Comparison of ENCODE assay signal across 25 cellular contexts in the genomic region with DNA sequence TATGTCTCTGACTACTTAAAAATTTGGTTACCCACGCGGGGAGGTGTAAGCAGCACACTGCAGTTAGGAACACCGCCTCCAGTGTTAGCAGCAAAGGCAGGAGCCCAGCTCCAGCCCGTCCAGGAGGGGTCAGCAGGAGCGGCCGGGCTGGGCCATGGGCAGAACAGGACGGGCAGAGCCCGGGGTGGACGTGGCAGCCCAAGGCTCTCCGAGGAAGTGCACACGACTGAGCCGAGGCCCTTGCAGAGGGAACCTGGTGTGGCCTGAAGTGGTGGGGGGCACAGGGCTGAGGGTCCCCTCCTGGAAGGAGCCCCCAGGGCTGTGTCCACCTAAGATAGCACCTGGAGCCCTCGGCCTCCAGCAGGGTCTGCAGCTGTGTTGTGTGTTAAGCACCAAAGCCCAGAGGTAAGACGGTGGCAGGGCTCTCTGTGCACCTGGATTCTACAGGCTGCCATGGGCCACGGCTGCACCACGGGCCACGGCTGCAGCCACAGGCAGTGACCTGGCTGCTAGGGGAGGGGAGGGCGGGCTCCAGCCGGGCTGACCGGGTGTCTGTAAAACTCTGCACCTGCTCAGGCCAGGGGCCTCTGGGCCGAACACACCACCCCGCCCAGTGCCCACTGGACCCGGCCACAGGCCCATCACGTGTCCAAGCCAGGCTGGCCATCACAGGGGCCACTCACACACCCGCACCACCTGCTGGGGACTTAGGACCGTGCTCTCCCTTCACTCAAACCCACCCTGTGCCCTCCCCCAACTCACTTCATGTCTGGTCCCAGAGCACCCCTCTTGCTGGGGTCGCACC. TPM values are rescaled to one million over a fixed set of nuclear protein-coding genes. Genes with fewer than 3 reads are reported as not detected.
A peak's percentile ranks its signal among the peaks of the same experiment; 100 is the strongest.
DNase-seq lines count a peak whose midpoint lies in the region; ATAC-seq, FAIRE-seq and TF ChIP-seq lines count a peak whose summit lies in the region.
"Had no signal": no experiment of that assay in that cellular context is flagged by ENCODE, and none has a peak within 500 bp of the region (broad histone marks: within the 10 kb centered on the region; RNA-seq: fewer than 3 reads in every experiment).

No MANE protein-coding gene starts in this region.

- intact Hi-C loops in kidney (cut with DNase I), result no loop called here
- intact Hi-C loops in upper lobe of right lung (cut with DNase I), result no loop called here
- intact Hi-C loops in activated CD8-positive, alpha-beta T cell treated with anti-CD3 and anti-CD28 coated beads for 36 hours (cut with micrococcal nuclease), result no loop called here

- peaks cover 20% of the 10 kb centered on the region for H3K4me1 Mint-ChIP-seq in activated naive CD4-positive, alpha-beta T cell treated with anti-CD3 and anti-CD28 coated beads, Interleukin-2, amount 10 ng/mL, durations not matched to agents 7 days and 5 days
- peaks cover 15% of the 10 kb centered on the region for H3K4me1 Mint-ChIP-seq in activated CD8-positive, alpha-beta T cell treated with anti-CD3 and anti-CD28 coated beads for 36 hours (ENCODE audit: low read depth)
- H3K4me1 Mint-ChIP-seq in CD8-positive, alpha-beta memory T cell, result peaks cover 9 to 26% (median 16%) of the 10 kb centered on the region in 3 donors

- no peak for DNase-seq in activated naive CD4-positive, alpha-beta T cell treated with anti-CD3 and anti-CD28 coated beads, Interleukin-2, amount 10 ng/mL, durations not matched to agents 7 days and 5 days
- no peak for DNase-seq in activated naive CD4-positive, alpha-beta T cell treated with Interleukin-2 at 50 U/mL for 16 hours
- DNase-seq in kidney (peak; percentile 70), upper lobe of right lung (peak; percentile 54)
- no peak for DNase-seq in activated CD8-positive, alpha-beta T cell treated with anti-CD3 and anti-CD28 coated beads for 36 hours
- no peak for DNase-seq in CD8-positive, alpha-beta memory T cell
- DNase-seq: activated naive CD4-positive, alpha-beta T cell treated with anti-CD3 and anti-CD28 coated beads for 36 hours; activated T-cell treated with anti-CD3 and anti-CD28 coated beads, Interleukin-2, amount 50 U/mL, for 4 hours; BE2C; gastrocnemius medialis; GOT3; NCI-H187 treated with DMSO at 0.1 percent for 48 hours; retina; stimulated activated CD4-positive, alpha-beta T cell treated with anti-CD3 and anti-CD28 coated beads, Interleukin-2, amount 100 ng/mL, for 48 hours; stimulated activated naive CD4-positive, alpha-beta T cell treated with Interleukin-2 at 50 U/mL for 16 hours; thyroid gland had no signal

- no peak overlapping the region for H3K9ac ChIP-seq in kidney (ENCODE audit: low read length in 2 of 2)

- ATAC-seq in SK-N-SH treated with all-trans-retinoic acid at 6 μM for 48 hours, result peak; percentile 31
- no peak for ATAC-seq in upper lobe of right lung
- no peak for ATAC-seq in activated CD8-positive, alpha-beta T cell treated with anti-CD3 and anti-CD28 coated beads for 36 hours
- no peak for ATAC-seq in HG02678 (IDR thresholded peaks at IDR 0.05; ENCODE audit: unreplicated experiment)
- ATAC-seq: activated T-cell treated with anti-CD3 and anti-CD28 coated beads, Interleukin-2, amount 50 U/mL, for 4 hours; gastrocnemius medialis; Right ventricle myocardium inferior had no signal

- H3K36me3 ChIP-seq in kidney (ENCODE audit: control insufficient read depth in 1 of 2, insufficient read depth in 2 of 2, low read length in 2 of 2) (peaks cover 2 to 13% of the 10 kb centered on the region in 2 donors), upper lobe of right lung (peaks cover 26% of the 10 kb centered on the region)
- H3K36me3 ChIP-seq in CD8-positive, alpha-beta memory T cell (ENCODE audit: insufficient read depth, low read length), result peaks cover 11% of the 10 kb centered on the region

- H3K4me3 ChIP-seq in kidney (ENCODE audit: low read length in 2 of 2) (no peak overlapping the region), upper lobe of right lung (no peak overlapping the region)
- no peak overlapping the region for H3K4me3 ChIP-seq in CD8-positive, alpha-beta memory T cell (ENCODE audit: low read length)
- H3K4me3 ChIP-seq: ascending aorta, esophagus muscularis mucosa, gastrocnemius medialis, lung, thyroid gland had no signal

- H3K27me3 ChIP-seq in upper lobe of right lung, result no peaks in the 10 kb centered on the region
- no peaks in the 10 kb centered on the region for H3K27me3 ChIP-seq in CD8-positive, alpha-beta memory T cell (ENCODE audit: insufficient read depth, low read length, poor library complexity, severe bottlenecking)
- H3K27me3 ChIP-seq: ascending aorta, BE2C, esophagus muscularis mucosa, gastrocnemius medialis, thyroid gland had no signal

- no peak overlapping the region for H3K4me3 Mint-ChIP-seq in activated naive CD4-positive, alpha-beta T cell treated with anti-CD3 and anti-CD28 coated beads, Interleukin-2, amount 10 ng/mL, durations not matched to agents 7 days and 5 days
- H3K4me3 Mint-ChIP-seq in activated CD8-positive, alpha-beta T cell treated with anti-CD3 and anti-CD28 coated beads for 36 hours, result no peak overlapping the region
- no peak overlapping the region for H3K4me3 Mint-ChIP-seq in CD8-positive, alpha-beta memory T cell
- H3K4me3 Mint-ChIP-seq: activated naive CD4-positive, alpha-beta T cell treated with anti-CD3 and anti-CD28 coated beads for 36 hours; activated T-cell treated with anti-CD3 and anti-CD28 coated beads, Interleukin-2, amount 50 U/mL, for 4 hours had no signal

- H3K27ac Mint-ChIP-seq in activated naive CD4-positive, alpha-beta T cell treated with anti-CD3 and anti-CD28 coated beads, Interleukin-2, amount 10 ng/mL, durations not matched to agents 7 days and 5 days, result peak overlapping the region; percentile 28
- H3K27ac Mint-ChIP-seq in activated CD8-positive, alpha-beta T cell treated with anti-CD3 and anti-CD28 coated beads for 36 hours, result no peak overlapping the region
- H3K27ac Mint-ChIP-seq in CD8-positive, alpha-beta memory T cell, result no peak overlapping the region
- H3K27ac Mint-ChIP-seq: activated naive CD4-positive, alpha-beta T cell treated with anti-CD3 and anti-CD28 coated beads for 36 hours had no signal

- no peak for FAIRE-seq in kidney (lab: Jason Lieb, UNC)

- no peak overlapping the region for H3K27ac ChIP-seq in kidney (ENCODE audit: low read depth in 2 of 2, low read length in 2 of 2)
- no peak overlapping the region for H3K27ac ChIP-seq in upper lobe of right lung
- no peak overlapping the region for H3K27ac ChIP-seq in CD8-positive, alpha-beta memory T cell (ENCODE audit: low read depth, low read length)
- H3K27ac ChIP-seq: 22Rv1, ascending aorta, esophagus muscularis mucosa, gastrocnemius medialis, thyroid gland had no signal

- POLR2A ChIA-PET in activated CD8-positive, alpha-beta T cell treated with anti-CD3 and anti-CD28 coated beads for 36 hours (lab: Charles Lee), result interaction anchor here (1.0 kb wide), 1 partner anchor 36 kb away, joined by 3 read pairs; no protein-coding TSS in a partner anchor
- POLR2A ChIA-PET in CD8-positive, alpha-beta memory T cell (lab: Charles Lee), result interaction anchor here (1.0 to 1.8 kb wide), 2 partner anchors 10 to 193 kb away, joined by 3 to 6 read pairs; a partner anchor contains a TSS

- peaks cover 5 to 10% of the 10 kb centered on the region in 2 donors for H3K4me1 ChIP-seq in kidney (ENCODE audit: control insufficient read depth in 1 of 2, insufficient read depth in 1 of 2, low read depth in 1 of 2, low read length in 2 of 2)
- H3K4me1 ChIP-seq in upper lobe of right lung, result peaks cover 7% of the 10 kb centered on the region
- peaks cover 23% of the 10 kb centered on the region for H3K4me1 ChIP-seq in CD8-positive, alpha-beta memory T cell (ENCODE audit: insufficient read depth, low read length)

- no peaks in the 10 kb centered on the region for H3K9me3 ChIP-seq in kidney (ENCODE audit: control insufficient read depth in 1 of 2, low read length in 2 of 2)
- no peaks in the 10 kb centered on the region for H3K9me3 ChIP-seq in upper lobe of right lung
- H3K9me3 ChIP-seq in CD8-positive, alpha-beta memory T cell (ENCODE audit: low read length), result no peaks in the 10 kb centered on the region
- H3K9me3 ChIP-seq: ascending aorta, BE2C, Caco-2, esophagus muscularis mucosa, gastrocnemius medialis, thyroid gland had no signal

- H3K9me3 Mint-ChIP-seq in activated naive CD4-positive, alpha-beta T cell treated with anti-CD3 and anti-CD28 coated beads, Interleukin-2, amount 10 ng/mL, durations not matched to agents 7 days and 5 days, result no peaks in the 10 kb centered on the region
- H3K9me3 Mint-ChIP-seq in activated CD8-positive, alpha-beta T cell treated with anti-CD3 and anti-CD28 coated beads for 36 hours, result no peaks in the 10 kb centered on the region
- no peaks in the 10 kb centered on the region for H3K9me3 Mint-ChIP-seq in CD8-positive, alpha-beta memory T cell
- H3K9me3 Mint-ChIP-seq: activated naive CD4-positive, alpha-beta T cell treated with anti-CD3 and anti-CD28 coated beads for 36 hours; activated T-cell treated with anti-CD3 and anti-CD28 coated beads, Interleukin-2, amount 50 U/mL, for 4 hours had no signal

- CTCF ChIA-PET in activated naive CD4-positive, alpha-beta T cell treated with anti-CD3 and anti-CD28 coated beads, Interleukin-2, amount 10 ng/mL, durations not matched to agents 7 days and 5 days (lab: Charles Lee), result no interaction called here
- CTCF ChIA-PET in activated CD8-positive, alpha-beta T cell treated with anti-CD3 and anti-CD28 coated beads for 36 hours (lab: Charles Lee), result interaction anchor here (1.7 kb wide), 1 partner anchor 39 kb away, joined by 4 read pairs; a partner anchor contains a TSS
- CTCF ChIA-PET in CD8-positive, alpha-beta memory T cell (lab: Charles Lee), result interaction anchor here (0.7 kb wide), 1 partner anchor 208 kb away, joined by 4 read pairs; no protein-coding TSS in a partner anchor

- no peaks in the 10 kb centered on the region for H3K27me3 Mint-ChIP-seq in activated naive CD4-positive, alpha-beta T cell treated with anti-CD3 and anti-CD28 coated beads, Interleukin-2, amount 10 ng/mL, durations not matched to agents 7 days and 5 days
- H3K27me3 Mint-ChIP-seq in activated CD8-positive, alpha-beta T cell treated with anti-CD3 and anti-CD28 coated beads for 36 hours, result no peaks in the 10 kb centered on the region
- H3K27me3 Mint-ChIP-seq in CD8-positive, alpha-beta memory T cell, result no peaks in the 10 kb centered on the region

- no peak for TF ChIP-seq CTCF in kidney (IDR thresholded peaks at IDR 0.05; ENCODE audit: borderline replicate concordance, extremely low read depth, insufficient read depth)
- no peak for TF ChIP-seq CTCF in upper lobe of right lung (IDR thresholded peaks at IDR 0.05)
- no peak for TF ChIP-seq CTCF in activated CD8-positive, alpha-beta T cell treated with anti-CD3 and anti-CD28 coated beads for 36 hours (IDR thresholded peaks at IDR 0.05)

- peaks cover 5% of the 10 kb centered on the region for H3K36me3 Mint-ChIP-seq in activated naive CD4-positive, alpha-beta T cell treated with anti-CD3 and anti-CD28 coated beads, Interleukin-2, amount 10 ng/mL, durations not matched to agents 7 days and 5 days
- no peaks in the 10 kb centered on the region for H3K36me3 Mint-ChIP-seq in activated CD8-positive, alpha-beta T cell treated with anti-CD3 and anti-CD28 coated beads for 36 hours (ENCODE audit: low read depth)
- peaks cover 0 to 11% (median 0%) of the 10 kb centered on the region in 3 donors for H3K36me3 Mint-ChIP-seq in CD8-positive, alpha-beta memory T cell

RNA-seq across cellular contexts. Expression of a gene that starts 6.6 kb away (rescaled TPM):
- total RNA-seq in kidney (154 TPM), upper lobe of right lung (64.1 TPM)
- 171 TPM for polyA plus RNA-seq in kidney (ENCODE audit: insufficient read depth, low read depth, low replicate concordance)
- total RNA-seq in activated CD8-positive, alpha-beta T cell treated with anti-CD3 and anti-CD28 coated beads for 36 hours, result 10 to 100 TPM; 38.5 to 39.8 TPM
- total RNA-seq in CD8-positive, alpha-beta memory T cell, result 10 to 100 TPM; 37.5 to 40.6 TPM
- 7.8 TPM for polyA plus RNA-seq in CD8-positive, alpha-beta memory T cell

RNA-seq across cellular contexts. Expression of a gene that starts 9.7 kb away (rescaled TPM):
- total RNA-seq in kidney, result 12.1 TPM
- polyA plus RNA-seq in kidney (ENCODE audit: insufficient read depth, low read depth, low replicate concordance), result 114 TPM
- 7.8 TPM for total RNA-seq in upper lobe of right lung
- total RNA-seq in activated CD8-positive, alpha-beta T cell treated with anti-CD3 and anti-CD28 coated beads for 36 hours, result 10 to 100 TPM; 15.5 to 16.8 TPM
- total RNA-seq in CD8-positive, alpha-beta memory T cell, result 10 to 100 TPM; 18.4 to 19.6 TPM
- 366 TPM for polyA plus RNA-seq in CD8-positive, alpha-beta memory T cell

RNA-seq across cellular contexts. Expression of a gene that starts 38.3 kb away (rescaled TPM):
- total RNA-seq in kidney (30.5 TPM), upper lobe of right lung (27.6 TPM)
- 39.6 TPM for polyA plus RNA-seq in kidney (ENCODE audit: insufficient read depth, low read depth, low replicate concordance)
- 10 to 100 TPM; 22.4 to 22.5 TPM for total RNA-seq in activated CD8-positive, alpha-beta T cell treated with anti-CD3 and anti-CD28 coated beads for 36 hours
- 10 to 100 TPM; 29.7 to 29.9 TPM for total RNA-seq in CD8-positive, alpha-beta memory T cell
- 77.5 TPM for polyA plus RNA-seq in CD8-positive, alpha-beta memory T cell

RNA-seq across cellular contexts. Expression of a gene that starts 38.4 kb away (rescaled TPM):
- total RNA-seq in kidney (71.2 TPM), upper lobe of right lung (49.4 TPM)
- 60.6 TPM for polyA plus RNA-seq in kidney (ENCODE audit: insufficient read depth, low read depth, low replicate concordance)
- total RNA-seq in activated CD8-positive, alpha-beta T cell treated with anti-CD3 and anti-CD28 coated beads for 36 hours, result 10 to 100 TPM; 41.7 to 44.2 TPM
- 10 to 100 TPM; 63.7 to 72.8 TPM for total RNA-seq in CD8-positive, alpha-beta memory T cell
- 73.9 TPM for polyA plus RNA-seq in CD8-positive, alpha-beta memory T cell

RNA-seq across cellular contexts. Expression of a gene that starts 49.7 kb away (rescaled TPM):
- total RNA-seq in kidney (64.5 TPM), upper lobe of right lung (14.4 TPM)
- polyA plus RNA-seq in kidney (ENCODE audit: insufficient read depth, low read depth, low replicate concordance), result 2.4 TPM
- total RNA-seq in activated CD8-positive, alpha-beta T cell treated with anti-CD3 and anti-CD28 coated beads for 36 hours, result not detected
- not detected for total RNA-seq in CD8-positive, alpha-beta memory T cell
- 0.22 TPM for polyA plus RNA-seq in CD8-positive, alpha-beta memory T cell
- total RNA-seq: activated CD8-positive, alpha-beta memory T cell treated with anti-CD3 and anti-CD28 coated beads for 36 hours; activated naive CD4-positive, alpha-beta T cell treated with anti-CD3 and anti-CD28 coated beads for 36 hours; Caco-2 had no signal

Comparison
In these comparisons a context has a peak if more than half of its experiments do, and no peak if none do; other contexts are left out.
1. DNase-seq: peak in kidney (single experiment) and upper lobe of right lung (single experiment); none in activated naive CD4-positive, alpha-beta T cell treated with anti-CD3 and anti-CD28 coated beads, Interleukin-2, amount 10 ng/mL, durations not matched to agents 7 days and 5 days (single experiment), activated naive CD4-positive, alpha-beta T cell treated with Interleukin-2 at 50 U/mL for 16 hours (single experiment), activated CD8-positive, alpha-beta T cell treated with anti-CD3 and anti-CD28 coated beads for 36 hours (single experiment) and CD8-positive, alpha-beta memory T cell (0 of 5).